ENCODE assay signal across 6 cellular contexts in the genomic region with DNA sequence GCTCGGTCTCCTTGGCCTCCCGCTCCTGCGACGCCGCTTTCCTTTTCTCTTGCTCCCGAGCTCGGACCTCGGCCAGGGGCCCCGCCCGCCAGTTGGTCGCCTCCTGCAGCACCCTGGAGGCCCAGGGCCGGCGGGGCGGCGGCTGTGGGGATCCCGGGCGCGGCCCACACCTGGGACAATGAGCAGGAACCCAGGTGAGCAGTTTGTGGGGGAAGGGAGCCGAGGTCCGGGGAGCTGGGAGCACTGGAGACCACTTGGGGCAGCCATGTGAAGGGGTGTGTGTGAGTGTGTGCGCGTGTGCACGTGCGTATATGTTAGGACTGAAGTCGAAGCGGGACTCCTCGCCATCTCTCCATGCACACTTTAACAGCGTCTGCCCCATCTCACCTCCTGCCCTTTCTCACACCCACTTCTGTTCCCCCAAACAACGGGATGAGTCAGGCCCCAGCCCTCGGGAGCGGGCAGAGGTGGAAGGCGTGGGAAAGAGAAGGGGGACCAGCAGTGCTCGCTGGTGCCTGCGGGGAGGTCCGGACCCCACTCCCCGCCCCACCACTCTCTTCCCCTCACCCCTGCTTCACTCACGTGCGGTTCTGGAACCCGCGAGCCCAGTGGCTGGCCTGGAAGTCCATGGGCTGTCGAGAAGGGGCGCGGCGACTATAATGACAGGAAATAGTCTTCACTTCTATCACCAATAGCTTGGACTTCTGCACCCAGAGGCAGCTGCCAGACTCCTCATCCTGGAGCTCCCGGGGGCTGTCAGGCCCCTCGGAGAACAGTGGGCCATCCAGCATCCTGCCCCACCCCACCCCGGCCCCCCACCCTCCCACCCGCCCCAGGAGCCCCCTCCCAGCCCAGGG. TPM values are rescaled to one million over a fixed set of nuclear protein-coding genes. Genes with fewer than 3 reads are reported as not detected.
DNase-seq lines count a peak whose midpoint lies in the region; ATAC-seq and TF ChIP-seq lines count a peak whose summit lies in the region.

No MANE protein-coding gene starts in this region.

- no peaks in the 10 kb centered on the region for H3K9me3 Mint-ChIP-seq in CD8-positive, alpha-beta T cell
- H3K9me3 Mint-ChIP-seq in natural killer cell, result no peaks in the 10 kb centered on the region

- peak overlapping the region; percentile 38 for H3K4me3 ChIP-seq in CD8-positive, alpha-beta T cell (ENCODE audit: low read depth, low read length)
- H3K4me3 ChIP-seq in astrocyte of the spinal cord (ENCODE audit: low read depth, low read length), result peak overlapping the region; percentile 18

- H3K27ac Mint-ChIP-seq in CD8-positive, alpha-beta T cell, result no peak overlapping the region
- peak overlapping the region in 1 of 2 donors; percentile 57 for H3K27ac Mint-ChIP-seq in natural killer cell

- POLR2A ChIA-PET in CD8-positive, alpha-beta T cell (lab: Charles Lee), result interaction anchor here (0.5 to 2.8 kb wide), 4 partner anchors 11 to 1537 kb away, joined by 3 to 9 read pairs (median 4); a partner anchor contains a TSS

- TF ChIP-seq CTCF in CD8-positive, alpha-beta T cell (IDR thresholded peaks at IDR 0.05), result no peak
- TF ChIP-seq CTCF in astrocyte of the spinal cord (IDR thresholded peaks at IDR 0.05; ENCODE audit: low read depth, low read length), result no peak
- TF ChIP-seq CTCF in natural killer cell (IDR thresholded peaks at IDR 0.05), result no peak

- intact Hi-C loops in CD8-positive, alpha-beta T cell (cut with DNase I, micrococcal nuclease), result loop anchor here (5.0 kb wide), 2 partner anchors 41 to 94 kb away; a partner anchor contains a TSS
- intact Hi-C loops in natural killer cell (cut with micrococcal nuclease), result loop anchor here (5.0 kb wide), 2 partner anchors 44 to 66 kb away; no protein-coding TSS in a partner anchor

- H3K27ac ChIP-seq in CD8-positive, alpha-beta T cell (ENCODE audit: low read depth, low read length), result no peak overlapping the region

- H3K36me3 Mint-ChIP-seq in CD8-positive, alpha-beta T cell, result peaks cover 29% of the 10 kb centered on the region
- H3K36me3 Mint-ChIP-seq in natural killer cell, result peaks cover 12% of the 10 kb centered on the region

- in situ Hi-C loops in astrocyte of the spinal cord (cut with HindIII; ENCODE audit: low sequenced_read_pairs), result no loop called here

- H3K36me3 ChIP-seq in CD8-positive, alpha-beta T cell (ENCODE audit: insufficient read depth, low read length), result no peaks in the 10 kb centered on the region

- CTCF ChIA-PET in CD8-positive, alpha-beta T cell (lab: Charles Lee), result interaction anchor here (1.0 to 6.9 kb wide), 12 partner anchors 9 to 146 kb away, joined by 3 to 53 read pairs (median 4); no protein-coding TSS in a partner anchor

- peaks cover 59% of the 10 kb centered on the region for H3K27me3 Mint-ChIP-seq in CD8-positive, alpha-beta T cell (ENCODE audit: low read depth)
- H3K27me3 Mint-ChIP-seq in natural killer cell (ENCODE audit: low read depth in 2 of 2), result peaks cover 31 to 65% of the 10 kb centered on the region in 2 donors

- H3K9me3 ChIP-seq in CD8-positive, alpha-beta T cell (ENCODE audit: low read length), result no peaks in the 10 kb centered on the region

- peaks cover 39% of the 10 kb centered on the region for H3K4me1 ChIP-seq in CD8-positive, alpha-beta T cell (ENCODE audit: insufficient read depth, low read length)

- H3K27me3 ChIP-seq in CD8-positive, alpha-beta T cell (ENCODE audit: insufficient read depth, low read length), result peaks cover 42% of the 10 kb centered on the region

- DNase-seq in CD8-positive, alpha-beta T cell, result peak in 1 of 7 experiments; percentile 26
- no peak for DNase-seq in astrocyte of the spinal cord (ENCODE audit: low read depth, low spot score)
- DNase-seq in natural killer cell, result no peak
- DNase-seq in SW 1271 (lab: John Stamatoyannopoulos, UW), result no peak

- peaks cover 35% of the 10 kb centered on the region for H3K4me1 Mint-ChIP-seq in CD8-positive, alpha-beta T cell (ENCODE audit: low read depth)
- peaks cover 29 to 51% of the 10 kb centered on the region in 2 donors for H3K4me1 Mint-ChIP-seq in natural killer cell

- peak overlapping the region; percentile 78 for H3K4me3 Mint-ChIP-seq in CD8-positive, alpha-beta T cell
- peak overlapping the region; percentile 73 for H3K4me3 Mint-ChIP-seq in natural killer cell

- peak; percentile 10 for ATAC-seq in CD8-positive, alpha-beta T cell
- ATAC-seq in HG02885 (IDR thresholded peaks at IDR 0.05; ENCODE audit: poor library complexity, unreplicated experiment) (peak; percentile 13), natural killer cell (peak in 1 of 3 donors; percentile 9), HG03139 (IDR thresholded peaks at IDR 0.05; ENCODE audit: unreplicated experiment) (no peak)

RNA-seq across cellular contexts. Expression of a gene that starts 0.5 kb away (rescaled TPM):
- total RNA-seq in CD8-positive, alpha-beta T cell, result 1 to 10 TPM; 1.3 TPM
- total RNA-seq in natural killer cell, result 1 to 10 TPM; 1.1 to 3.4 (median 1.4) TPM

RNA-seq across cellular contexts. Expression of a gene that starts 19.9 kb away (rescaled TPM):
- total RNA-seq in CD8-positive, alpha-beta T cell, result 10 to 100 TPM; 30.2 to 34.3 TPM
- 100 to 1,000 TPM in 1 of 3 donors, 10 to 100 TPM in 2; 76.4 to 100 (median 81.1) TPM for total RNA-seq in natural killer cell

RNA-seq across cellular contexts. Expression of a gene that starts 20.6 kb away (rescaled TPM):
- 1 to 10 TPM; 5.6 to 5.9 TPM for total RNA-seq in CD8-positive, alpha-beta T cell
- total RNA-seq in natural killer cell, result 1 to 10 TPM; 1.1 to 2.0 (median 1.7) TPM

RNA-seq across cellular contexts. Expression of a gene that starts 27.2 kb away (rescaled TPM):
- total RNA-seq in CD8-positive, alpha-beta T cell, result 10 to 100 TPM; 11.2 to 13.1 TPM
- total RNA-seq in natural killer cell, result 1 to 10 TPM; 7.9 to 10.0 (median 8.2) TPM

RNA-seq across cellular contexts. Expression of a gene that starts 41.4 kb away (rescaled TPM):
- 10 to 100 TPM; 34.7 to 36.4 TPM for total RNA-seq in CD8-positive, alpha-beta T cell
- 100 to 1,000 TPM in 1 of 3 donors, 10 to 100 TPM in 2; 80.7 to 114 (median 88.4) TPM for total RNA-seq in natural killer cell
